28 cellular contexts compared by ENCODE assay signal in genomic region chr3:67744699-67745098, GRCh38.
"Had no signal": no experiment of that assay in that cellular context is flagged by ENCODE, and none has a peak within 500 bp of the region (broad histone marks: within the 10 kb centered on the region; RNA-seq: fewer than 3 reads in every experiment).

No MANE protein-coding gene starts in this region.

- DNase-seq: colonic mucosa; cortex of kidney; dermis blood vessel endothelial cell; dorsolateral prefrontal cortex; effector CD4-positive, alpha-beta T cell; effector CD8-positive, alpha-beta T cell; effector memory CD4-positive, alpha-beta T cell; effector memory CD8-positive, alpha-beta T cell; endodermal cell; erythroblast; esophagus squamous epithelium; foreskin fibroblast; foreskin keratinocyte; foreskin melanocyte; gastrocnemius medialis; glutamatergic neuron; head of caudate nucleus; heart left ventricle; heart right ventricle had no signal

- ATAC-seq: effector memory CD8-positive, alpha-beta T cell; esophagus mucosa; foreskin keratinocyte; gastrocnemius medialis; gastroesophageal sphincter; heart left ventricle; heart right ventricle had no signal

- H3K4me2 ChIP-seq: hepatocyte had no signal

- H3K36me3 ChIP-seq: colonic mucosa, esophagus muscularis mucosa, esophagus squamous epithelium, gastrocnemius medialis had no signal

- FAIRE-seq: endometrium, endothelial cell of umbilical vein, frontal cortex had no signal

- H3K4me1 ChIP-seq: colonic mucosa, esophagus muscularis mucosa, esophagus squamous epithelium, foreskin keratinocyte, gastrocnemius medialis, gastroesophageal sphincter, heart left ventricle, heart right ventricle had no signal

- H3K9me3 ChIP-seq: colonic mucosa, esophagus squamous epithelium, gastrocnemius medialis had no signal

- H3K27ac ChIP-seq: colonic mucosa, coronary artery, dorsolateral prefrontal cortex, epithelial cell of prostate, esophagus muscularis mucosa, esophagus squamous epithelium, foreskin keratinocyte, gastrocnemius medialis, gastroesophageal sphincter, heart left ventricle, heart right ventricle, hepatocyte had no signal

- H3K27me3 ChIP-seq: colonic mucosa, dorsolateral prefrontal cortex, esophagus muscularis mucosa, esophagus squamous epithelium, foreskin keratinocyte, gastrocnemius medialis, gastroesophageal sphincter, heart left ventricle, heart right ventricle, hepatocyte had no signal

- H3K79me2 ChIP-seq: hepatocyte had no signal

- H3K4me3 ChIP-seq: colonic mucosa, coronary artery, dorsolateral prefrontal cortex, esophagus muscularis mucosa, esophagus squamous epithelium, gastrocnemius medialis, gastroesophageal sphincter, heart left ventricle, heart right ventricle, hepatocyte had no signal

- H2AFZ ChIP-seq: hepatocyte had no signal
